In the genomic region with DNA sequence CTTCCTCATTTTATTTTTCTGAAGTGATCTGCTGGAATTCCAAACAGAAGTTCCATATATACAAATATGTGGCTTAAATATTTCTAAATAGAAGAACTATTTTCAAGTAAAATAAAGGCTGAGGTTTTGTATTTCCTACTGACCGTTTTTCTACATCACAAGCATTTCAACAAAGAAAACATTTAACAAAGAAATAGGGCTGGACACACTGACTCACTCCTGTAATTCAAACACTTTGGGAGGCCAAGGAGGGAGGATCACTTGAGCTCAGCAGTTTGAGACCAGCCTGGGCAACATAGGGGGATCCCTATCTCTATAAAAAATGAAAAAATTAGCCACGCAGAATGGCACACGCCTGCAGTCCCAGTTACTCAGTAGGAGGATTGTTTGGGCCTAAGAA, we compare ENCODE assay signal across 25 cellular contexts.
A peak's percentile ranks its signal among the peaks of the same experiment; 100 is the strongest.
DNase-seq lines count a peak whose midpoint lies in the region; ATAC-seq and TF ChIP-seq lines count a peak whose summit lies in the region.
"Had no signal": no experiment of that assay in that cellular context is flagged by ENCODE, and none has a peak within 500 bp of the region (broad histone marks: within the 10 kb centered on the region; RNA-seq: fewer than 3 reads in every experiment).

No MANE protein-coding gene starts in this region.

- H3K9me3 ChIP-seq in DOHH2 (ENCODE audit: control insufficient read depth, insufficient read depth, low read length) (no peaks in the 10 kb centered on the region), adipocyte (ENCODE audit: control insufficient read depth, low read length) (no peaks in the 10 kb centered on the region)
- H3K9me3 ChIP-seq: BE2C, SK-N-SH had no signal

- TF ChIP-seq CTCF in DOHH2 (IDR thresholded peaks at IDR 0.05; ENCODE audit: low read depth, low read length, poor library complexity, severe bottlenecking): no peak
- TF ChIP-seq CTCF in fibroblast of pulmonary artery (IDR thresholded peaks at IDR 0.05; ENCODE audit: low read length, missing control alignments): no peak

- peak; percentile 43 for DNase-seq in adipocyte (ENCODE audit: low read depth)
- peak; percentile 14 for DNase-seq in fibroblast of pulmonary artery (ENCODE audit: low read depth)
- no peak for DNase-seq in NCI-H1694 (lab: John Stamatoyannopoulos, UW)
- DNase-seq in activated CD4-positive, alpha-beta T cell treated with anti-CD3 and anti-CD28 coated beads for 48 hours: no peak
- no peak for DNase-seq in NCI-H1417 (lab: John Stamatoyannopoulos, UW)
- DNase-seq: BE2C; CD4-positive, CD25-positive, alpha-beta regulatory T cell; DMS53; EL; GDM1; H9; KG1; MM.1S; NCI-H1417 treated with DMSO at 0.1 percent for 48 hours; NCI-H187; NCI-H2171 treated with DMSO at 0.1 percent for 48 hours; NCI-H524; NCI-H748 treated with DMSO at 0.1 percent for 48 hours; SIG-M5; SK-N-SH; SW 1271 had no signal

- H3K4me3 ChIP-seq in DOHH2 (ENCODE audit: low read length) (no peak overlapping the region), adipocyte (ENCODE audit: low read length) (no peak overlapping the region), fibroblast of pulmonary artery (replicated peaks; ENCODE audit: low read depth, low read length) (no peak overlapping the region)
- H3K4me3 ChIP-seq: GM12878, GM23338 had no signal

- H3K9ac ChIP-seq in adipocyte (ENCODE audit: low read length): no peak overlapping the region
- H3K9ac ChIP-seq: SK-N-SH had no signal

- H4K20me1 ChIP-seq in DOHH2 (ENCODE audit: control insufficient read depth, insufficient read depth, low read depth, low read length): peaks cover 4% of the 10 kb centered on the region; the same call in 1 of the 2 replicates

- ATAC-seq in GM21515 (IDR thresholded peaks at IDR 0.05; ENCODE audit: unreplicated experiment): no peak
- ATAC-seq: GM12878, GM23338 had no signal

- H3K9me2 ChIP-seq in DOHH2 (replicated peaks; ENCODE audit: control insufficient read depth, low read length): no peaks in the 10 kb centered on the region
- H3K9me2 ChIP-seq: SK-N-SH had no signal

- peaks cover 92% of the 10 kb centered on the region for H3K79me2 ChIP-seq in DOHH2 (ENCODE audit: control insufficient read depth, low read length)

- peak overlapping the region; percentile 2 for H3K4me2 ChIP-seq in DOHH2 (ENCODE audit: low read length)
- H3K4me2 ChIP-seq: GM23338, SK-N-SH had no signal

- H3K27ac ChIP-seq in DOHH2 (ENCODE audit: low read depth, low read length): peak overlapping the region; percentile 32

- peaks cover 97% of the 10 kb centered on the region for H3K36me3 ChIP-seq in DOHH2 (ENCODE audit: control insufficient read depth, low read length)
- H3K36me3 ChIP-seq in adipocyte (ENCODE audit: control insufficient read depth, insufficient read depth, low read length, severe bottlenecking): peaks cover 39% of the 10 kb centered on the region
- H3K36me3 ChIP-seq: BE2C had no signal

- H3K4me1 ChIP-seq in DOHH2 (ENCODE audit: control insufficient read depth, low read length) (peaks cover 100% of the 10 kb centered on the region), adipocyte (ENCODE audit: control insufficient read depth, insufficient read depth, low read length) (peaks cover 29% of the 10 kb centered on the region)
- H3K4me1 ChIP-seq: BE2C had no signal

- peaks cover 52% of the 10 kb centered on the region for H3F3A ChIP-seq in DOHH2 (ENCODE audit: control insufficient read depth, insufficient read depth)

- no peaks in the 10 kb centered on the region for H3K27me3 ChIP-seq in DOHH2 (ENCODE audit: control insufficient read depth, low read length)
- H3K27me3 ChIP-seq in adipocyte (replicated peaks; ENCODE audit: control insufficient read depth, insufficient read depth, low read length): no peaks in the 10 kb centered on the region
- H3K27me3 ChIP-seq: BE2C had no signal

Comparison
In these comparisons a context has a peak if more than half of its experiments do, and no peak if none do; other contexts are left out.
1. DNase-seq: peak in adipocyte (single experiment) and fibroblast of pulmonary artery (single experiment); none in NCI-H1694 (single experiment), activated CD4-positive, alpha-beta T cell treated with anti-CD3 and anti-CD28 coated beads for 48 hours (single experiment) and NCI-H1417 (0 of 3).